ENCODE assay signal across 1 cellular context in the genomic region with DNA sequence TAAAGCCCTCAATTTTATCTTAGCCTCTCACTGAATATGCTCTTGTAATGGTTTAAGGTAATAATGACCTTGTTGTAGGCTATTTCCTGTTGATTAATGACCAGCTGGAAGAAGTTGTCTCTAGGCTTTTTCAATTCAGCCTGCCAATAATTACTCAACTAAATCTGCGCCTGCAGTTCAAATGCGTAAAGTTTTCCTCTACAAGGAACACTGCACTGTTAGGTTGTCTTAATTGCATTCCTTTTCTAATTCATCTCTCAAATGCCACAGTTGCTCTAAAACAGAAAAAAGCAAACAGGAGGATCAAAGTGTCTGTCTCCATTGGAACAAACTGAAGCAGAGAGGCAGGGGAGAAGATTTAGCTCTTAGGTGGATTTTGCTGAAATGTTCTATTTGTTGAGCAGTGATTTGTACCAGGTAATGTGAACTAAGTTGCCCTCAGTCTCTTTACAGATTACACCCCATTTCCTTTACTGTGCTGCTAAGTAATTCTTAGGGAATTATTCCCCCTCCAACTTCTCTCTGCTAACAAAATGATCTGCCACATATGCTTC.
TF ChIP-seq lines count a peak whose summit lies in the region.

No MANE protein-coding gene starts in this region.

TF ChIP-seq in WTC11, 78 proteins besides CTCF, POLR2A, EP300 and RAD21 (continued from another document):
- TF ChIP-seq, protein P1, sequence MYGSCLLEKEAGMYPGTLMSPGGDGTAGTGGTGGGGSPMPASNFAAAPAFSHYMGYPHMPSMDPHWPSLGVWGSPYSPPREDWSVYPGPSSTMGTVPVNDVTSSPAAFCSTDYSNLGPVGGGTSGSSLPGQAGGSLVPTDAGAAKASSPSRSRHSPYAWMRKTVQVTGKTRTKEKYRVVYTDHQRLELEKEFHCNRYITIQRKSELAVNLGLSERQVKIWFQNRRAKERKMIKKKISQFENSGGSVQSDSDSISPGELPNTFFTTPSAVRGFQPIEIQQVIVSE (CRISPR knock-in tag; IDR thresholded peaks at IDR 0.05; ENCODE audit: borderline replicate concordance): no peak
- TF ChIP-seq, protein P2, sequence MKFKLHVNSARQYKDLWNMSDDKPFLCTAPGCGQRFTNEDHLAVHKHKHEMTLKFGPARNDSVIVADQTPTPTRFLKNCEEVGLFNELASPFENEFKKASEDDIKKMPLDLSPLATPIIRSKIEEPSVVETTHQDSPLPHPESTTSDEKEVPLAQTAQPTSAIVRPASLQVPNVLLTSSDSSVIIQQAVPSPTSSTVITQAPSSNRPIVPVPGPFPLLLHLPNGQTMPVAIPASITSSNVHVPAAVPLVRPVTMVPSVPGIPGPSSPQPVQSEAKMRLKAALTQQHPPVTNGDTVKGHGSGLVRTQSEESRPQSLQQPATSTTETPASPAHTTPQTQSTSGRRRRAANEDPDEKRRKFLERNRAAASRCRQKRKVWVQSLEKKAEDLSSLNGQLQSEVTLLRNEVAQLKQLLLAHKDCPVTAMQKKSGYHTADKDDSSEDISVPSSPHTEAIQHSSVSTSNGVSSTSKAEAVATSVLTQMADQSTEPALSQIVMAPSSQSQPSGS (CRISPR knock-in tag; IDR thresholded peaks at IDR 0.05; ENCODE audit: borderline replicate concordance, low read depth): no peak
- TF ChIP-seq SOX15 (CRISPR knock-in tag; IDR thresholded peaks at IDR 0.05): no peak
- TF ChIP-seq, protein P3, sequence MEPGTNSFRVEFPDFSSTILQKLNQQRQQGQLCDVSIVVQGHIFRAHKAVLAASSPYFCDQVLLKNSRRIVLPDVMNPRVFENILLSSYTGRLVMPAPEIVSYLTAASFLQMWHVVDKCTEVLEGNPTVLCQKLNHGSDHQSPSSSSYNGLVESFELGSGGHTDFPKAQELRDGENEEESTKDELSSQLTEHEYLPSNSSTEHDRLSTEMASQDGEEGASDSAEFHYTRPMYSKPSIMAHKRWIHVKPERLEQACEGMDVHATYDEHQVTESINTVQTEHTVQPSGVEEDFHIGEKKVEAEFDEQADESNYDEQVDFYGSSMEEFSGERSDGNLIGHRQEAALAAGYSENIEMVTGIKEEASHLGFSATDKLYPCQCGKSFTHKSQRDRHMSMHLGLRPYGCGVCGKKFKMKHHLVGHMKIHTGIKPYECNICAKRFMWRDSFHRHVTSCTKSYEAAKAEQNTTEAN (CRISPR knock-in tag; IDR thresholded peaks at IDR 0.05): no peak
- TF ChIP-seq RELA (CRISPR knock-in tag; IDR thresholded peaks at IDR 0.05; ENCODE audit: borderline replicate concordance): no peak
- TF ChIP-seq, protein P4, sequence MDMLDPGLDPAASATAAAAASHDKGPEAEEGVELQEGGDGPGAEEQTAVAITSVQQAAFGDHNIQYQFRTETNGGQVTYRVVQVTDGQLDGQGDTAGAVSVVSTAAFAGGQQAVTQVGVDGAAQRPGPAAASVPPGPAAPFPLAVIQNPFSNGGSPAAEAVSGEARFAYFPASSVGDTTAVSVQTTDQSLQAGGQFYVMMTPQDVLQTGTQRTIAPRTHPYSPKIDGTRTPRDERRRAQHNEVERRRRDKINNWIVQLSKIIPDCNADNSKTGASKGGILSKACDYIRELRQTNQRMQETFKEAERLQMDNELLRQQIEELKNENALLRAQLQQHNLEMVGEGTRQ (CRISPR knock-in tag; IDR thresholded peaks at IDR 0.05): no peak
- no peak for TF ChIP-seq ZBTB21 (CRISPR knock-in tag; IDR thresholded peaks at IDR 0.05; ENCODE audit: borderline replicate concordance)
- TF ChIP-seq ZNF396 (CRISPR knock-in tag; IDR thresholded peaks at IDR 0.05; ENCODE audit: borderline replicate concordance): no peak
- TF ChIP-seq, protein P5, sequence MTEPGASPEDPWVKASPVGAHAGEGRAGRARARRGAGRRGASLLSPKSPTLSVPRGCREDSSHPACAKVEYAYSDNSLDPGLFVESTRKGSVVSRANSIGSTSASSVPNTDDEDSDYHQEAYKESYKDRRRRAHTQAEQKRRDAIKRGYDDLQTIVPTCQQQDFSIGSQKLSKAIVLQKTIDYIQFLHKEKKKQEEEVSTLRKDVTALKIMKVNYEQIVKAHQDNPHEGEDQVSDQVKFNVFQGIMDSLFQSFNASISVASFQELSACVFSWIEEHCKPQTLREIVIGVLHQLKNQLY (CRISPR knock-in tag; IDR thresholded peaks at IDR 0.05): no peak
- no peak for TF ChIP-seq SMAD3 (CRISPR knock-in tag; IDR thresholded peaks at IDR 0.05; ENCODE audit: borderline replicate concordance)
- no peak for TF ChIP-seq ZNF263 (CRISPR knock-in tag; IDR thresholded peaks at IDR 0.05; ENCODE audit: low read depth)
